Comparison of ENCODE assay signal across 8 cellular contexts in the genomic region with DNA sequence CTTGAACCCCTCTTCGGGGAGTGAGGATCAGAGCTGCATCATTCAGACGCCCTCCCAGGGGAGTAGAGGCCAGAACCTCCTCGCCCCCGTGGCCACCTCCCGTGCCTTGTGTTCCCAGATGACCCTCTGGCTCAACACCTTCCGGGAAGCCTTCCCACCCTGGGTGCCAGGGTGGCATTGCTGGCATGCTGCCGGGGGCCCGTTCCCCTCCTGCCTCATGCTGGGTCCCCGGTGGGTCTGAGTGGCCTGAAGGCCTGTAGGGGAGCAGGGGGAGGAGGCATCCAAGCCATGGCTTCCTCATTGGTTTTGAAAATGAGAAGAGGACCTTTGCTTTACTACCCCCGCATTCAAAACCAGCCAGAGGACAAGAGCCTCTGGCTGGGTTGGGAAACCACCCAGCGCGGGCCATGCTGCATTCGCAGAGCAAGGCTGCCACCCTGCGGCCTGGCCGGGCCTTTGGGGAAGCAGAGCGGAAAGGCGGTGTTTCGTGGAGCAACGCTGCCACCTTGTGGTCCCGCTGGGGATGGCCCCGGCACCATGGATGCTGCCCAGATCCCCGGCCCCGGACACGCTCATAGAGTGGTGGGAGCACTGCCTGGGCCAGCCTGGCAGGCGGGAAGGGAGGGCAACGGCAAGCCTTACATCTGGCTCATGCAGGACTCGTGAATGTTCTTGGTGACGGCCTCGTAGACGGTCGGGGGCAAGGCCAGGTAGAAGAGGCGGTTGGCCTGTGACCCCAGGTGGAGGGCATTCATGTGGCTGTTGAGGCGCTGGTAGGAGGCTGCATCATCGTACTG. TPM values are rescaled to one million over a fixed set of nuclear protein-coding genes. Genes with fewer than 3 reads are reported as not detected.
DNase-seq lines count a peak whose midpoint lies in the region; ATAC-seq and TF ChIP-seq lines count a peak whose summit lies in the region.

No MANE protein-coding gene starts in this region.

- no peaks in the 10 kb centered on the region for H3K9me3 ChIP-seq in colonic mucosa

- intact Hi-C loops in activated CD4-positive, alpha-beta T cell treated with anti-CD3 and anti-CD28 coated beads, Interleukin-2, amount 10 ng/mL, durations not matched to agents 24 days and 14 days (cut with micrococcal nuclease) = loop anchor here (2.0 kb wide), 1 partner anchor 44 kb away; a partner anchor contains a TSS
- intact Hi-C loops in colonic mucosa (cut with DNase I) (loop anchor here (5.0 kb wide), 1 partner anchor 132 kb away; no protein-coding TSS in a partner anchor), lower leg skin (cut with DNase I; ENCODE audit: low total_unique reads) (no loop called here)

- no peak overlapping the region for H3K27ac ChIP-seq in colonic mucosa

- H3K27ac Mint-ChIP-seq in activated CD4-positive, alpha-beta T cell treated with anti-CD3 and anti-CD28 coated beads, Interleukin-2, amount 10 ng/mL, durations not matched to agents 24 days and 14 days = no peak overlapping the region

- H3K36me3 ChIP-seq in colonic mucosa = no peaks in the 10 kb centered on the region

- no peaks in the 10 kb centered on the region for H3K27me3 ChIP-seq in colonic mucosa

- DNase-seq in C1 segment of cervical spinal cord (lab: John Stamatoyannopoulos, UW) (peak in 13 of 14 donors; percentile 32 to 88 (median 75)), NCI-H526 treated with DMSO at 0.1 percent for 48 hours (lab: John Stamatoyannopoulos, UW) (peak; percentile 54), colonic mucosa (peak; percentile 91), lower leg skin (ENCODE audit: low spot score in 2 of 2) (peak; percentile 75 to 97)
- peak; percentile 95 for DNase-seq in activated CD4-positive, alpha-beta T cell treated with anti-CD3 and anti-CD28 coated beads, Interleukin-2, amount 10 ng/mL, durations not matched to agents 24 days and 14 days
- peak; percentile 51 for DNase-seq in stimulated activated CD8-positive, alpha-beta memory T cell treated with anti-CD3 and anti-CD28 coated beads, Interleukin-12 subunit alpha, Interleukin-12 subunit beta, amount 100 ng/mL, for 24 hours (ENCODE audit: extremely low read depth)

- H3K9ac ChIP-seq in colonic mucosa (ENCODE audit: low read depth in 2 of 2, low read length in 2 of 2) = peak overlapping the region in 1 of 2 donors; percentile 16

- H3K9me3 Mint-ChIP-seq in activated CD4-positive, alpha-beta T cell treated with anti-CD3 and anti-CD28 coated beads, Interleukin-2, amount 10 ng/mL, durations not matched to agents 24 days and 14 days = no peaks in the 10 kb centered on the region

- no peaks in the 10 kb centered on the region for H3K4me1 Mint-ChIP-seq in activated CD4-positive, alpha-beta T cell treated with anti-CD3 and anti-CD28 coated beads, Interleukin-2, amount 10 ng/mL, durations not matched to agents 24 days and 14 days

- H3K36me3 Mint-ChIP-seq in activated CD4-positive, alpha-beta T cell treated with anti-CD3 and anti-CD28 coated beads, Interleukin-2, amount 10 ng/mL, durations not matched to agents 24 days and 14 days (ENCODE audit: low read depth) = peaks cover 23% of the 10 kb centered on the region

- TF ChIP-seq POLR2A in lower leg skin (IDR thresholded peaks at IDR 0.05) = no peak

- H3K4me3 Mint-ChIP-seq in activated CD4-positive, alpha-beta T cell treated with anti-CD3 and anti-CD28 coated beads, Interleukin-2, amount 10 ng/mL, durations not matched to agents 24 days and 14 days = no peak overlapping the region

- H3K4me3 ChIP-seq in colonic mucosa (no peak overlapping the region), lower leg skin (ENCODE audit: low read depth, poor library complexity, severe bottlenecking) (no peak overlapping the region)

- TF ChIP-seq CTCF in colonic mucosa (IDR thresholded peaks at IDR 0.05) (peak; percentile 99), lower leg skin (IDR thresholded peaks at IDR 0.05) (peak in 2 of 3 donors; percentile 89 to 97)

- peak; percentile 96 for ATAC-seq in GM19328 (IDR thresholded peaks at IDR 0.05; ENCODE audit: unreplicated experiment)
- peak; percentile 81 for ATAC-seq in HG03442 (IDR thresholded peaks at IDR 0.05; ENCODE audit: unreplicated experiment)

- no peaks in the 10 kb centered on the region for H3K27me3 Mint-ChIP-seq in activated CD4-positive, alpha-beta T cell treated with anti-CD3 and anti-CD28 coated beads, Interleukin-2, amount 10 ng/mL, durations not matched to agents 24 days and 14 days

- WGBS in lower leg skin, 2 donors = 18 to 35% methylated on average over 4 to 34 of the region's 34 CpGs

- H3K4me1 ChIP-seq in colonic mucosa = no peaks in the 10 kb centered on the region

RNA-seq across cellular contexts. Expression of a gene that starts 11.9 kb away (rescaled TPM):
- total RNA-seq in activated CD4-positive, alpha-beta T cell treated with anti-CD3 and anti-CD28 coated beads, Interleukin-2, amount 10 ng/mL, durations not matched to agents 24 days and 14 days = 72.5 and 75.0 TPM in 2 replicates
- 10 to 100 TPM; 41.0 to 48.6 TPM for total RNA-seq in colonic mucosa
- total RNA-seq in lower leg skin = 10 to 100 TPM; 31.1 to 49.6 (median 35.6) TPM

RNA-seq across cellular contexts. Expression of a gene that starts 12.7 kb away (rescaled TPM):
- total RNA-seq in activated CD4-positive, alpha-beta T cell treated with anti-CD3 and anti-CD28 coated beads, Interleukin-2, amount 10 ng/mL, durations not matched to agents 24 days and 14 days = 37.7 and 38.8 TPM in 2 replicates
- 10 to 100 TPM; 20.6 to 28.4 TPM for total RNA-seq in colonic mucosa
- total RNA-seq in lower leg skin = 10 to 100 TPM; 14.1 to 62.5 (median 22.1) TPM

RNA-seq across cellular contexts. Expression of a gene that starts 18.7 kb away (rescaled TPM):
- 36.5 and 38.0 TPM in 2 replicates for total RNA-seq in activated CD4-positive, alpha-beta T cell treated with anti-CD3 and anti-CD28 coated beads, Interleukin-2, amount 10 ng/mL, durations not matched to agents 24 days and 14 days
- 10 to 100 TPM; 63.1 to 71.1 TPM for total RNA-seq in colonic mucosa
- total RNA-seq in lower leg skin = 10 to 100 TPM; 42.5 to 61.7 (median 47.2) TPM

RNA-seq across cellular contexts. Expression of a gene that starts 44.3 kb away (rescaled TPM):
- total RNA-seq in activated CD4-positive, alpha-beta T cell treated with anti-CD3 and anti-CD28 coated beads, Interleukin-2, amount 10 ng/mL, durations not matched to agents 24 days and 14 days = 18.2 and 20.8 TPM in 2 replicates
- total RNA-seq in colonic mucosa (10 to 100 TPM; 23.0 to 24.5 TPM), lower leg skin (10 to 100 TPM; 53.4 to 67.3 (median 57.4) TPM)

RNA-seq across cellular contexts. Expression of a gene that starts 48.3 kb away (rescaled TPM):
- 54.8 and 57.3 TPM in 2 replicates for total RNA-seq in activated CD4-positive, alpha-beta T cell treated with anti-CD3 and anti-CD28 coated beads, Interleukin-2, amount 10 ng/mL, durations not matched to agents 24 days and 14 days
- total RNA-seq in colonic mucosa = 10 to 100 TPM; 24.7 to 40.9 TPM
- 10 to 100 TPM; 33.7 to 57.0 (median 50.7) TPM for total RNA-seq in lower leg skin
